10 cellular contexts compared by ENCODE assay signal in genomic region chr5:142720561-142721275, GRCh38. TPM values are rescaled to one million over a fixed set of nuclear protein-coding genes. Genes with fewer than 3 reads are reported as not detected.
DNase-seq lines count a peak whose midpoint lies in the region; TF ChIP-seq lines count a peak whose summit lies in the region.
"Had no signal": no experiment of that assay in that cellular context is flagged by ENCODE, and none has a peak within 500 bp of the region (broad histone marks: within the 10 kb centered on the region; RNA-seq: fewer than 3 reads in every experiment).

No MANE protein-coding gene starts in this region.

- H3K4me1 ChIP-seq in hepatocyte (ENCODE audit: insufficient read depth), result peaks cover 10% of the 10 kb centered on the region

- H2AFZ ChIP-seq in hepatocyte, result no peak overlapping the region

- no peaks in the 10 kb centered on the region for H4K20me1 ChIP-seq in hepatocyte (ENCODE audit: insufficient read depth, poor library complexity, severe bottlenecking)

- no peaks in the 10 kb centered on the region for H3K79me2 ChIP-seq in hepatocyte

- no peak overlapping the region for H3K4me3 ChIP-seq in hepatocyte

- no peaks in the 10 kb centered on the region for H3K9me2 ChIP-seq in hepatocyte (replicated peaks; ENCODE audit: insufficient read depth)

- WGBS in hepatocyte (ENCODE audit: low lambda C conversion rate, missing lambda C conversion rate), result 63% methylated on average over 13 of the region's 13 CpGs

- DNase-seq in activated CD8-positive, alpha-beta memory T cell treated with anti-CD3 and anti-CD28 coated beads, Interleukin-2, amount 50 U/mL, for 48 hours, result peak; percentile 44
- DNase-seq in activated CD8-positive, alpha-beta memory T cell treated with anti-CD3 and anti-CD28 coated beads, Interleukin-2, amount 50 U/mL, for 4 hours, result no peak
- DNase-seq in RPMI8226 (peak; percentile 96), hepatocyte (ENCODE audit: low spot score) (peak; percentile 47), T1000 (lab: John Stamatoyannopoulos, UW) (no peak)
- DNase-seq in activated naive CD4-positive, alpha-beta T cell (lab: John Stamatoyannopoulos, UW), result no peak
- no peak for DNase-seq in activated T-cell treated with anti-CD3 and anti-CD28 coated beads, Interleukin-2, amount 50 U/mL, for 48 hours
- DNase-seq in stimulated activated CD4-positive, alpha-beta T cell treated with anti-CD3 and anti-CD28 coated beads, Interleukin-1b, Interleukin-23, amount 100 ng/mL, for 48 hours, result no peak

- H3K36me3 ChIP-seq in hepatocyte (replicated peaks; ENCODE audit: insufficient read depth, low read depth), result no peaks in the 10 kb centered on the region

- no peaks in the 10 kb centered on the region for H3K9me3 ChIP-seq in hepatocyte (ENCODE audit: low read depth)

- no peak overlapping the region for H3K27ac ChIP-seq in hepatocyte

- peaks cover 3% of the 10 kb centered on the region for H3K27me3 ChIP-seq in hepatocyte

- no peak for TF ChIP-seq CTCF in hepatocyte (IDR thresholded peaks at IDR 0.05; ENCODE audit: poor library complexity)

- peak overlapping the region; percentile 49 for H3K4me2 ChIP-seq in hepatocyte

RNA-seq across cellular contexts. Expression of gene FGF1, which starts 34.8 kb away (rescaled TPM):
- 0.08 and 0.23 TPM in 2 replicates for total RNA-seq in hepatocyte
- polyA plus RNA-seq in hepatocyte, result 0.27 TPM in 1 of 2 replicates, not detected in the other
- total RNA-seq: activated CD8-positive, alpha-beta memory T cell treated with anti-CD3 and anti-CD28 coated beads for 36 hours; neural crest cell had no signal

RNA-seq across cellular contexts. Expression of gene ARHGAP26, which starts 49.5 kb away (rescaled TPM):
- total RNA-seq in hepatocyte, result 16.5 and 20.0 TPM in 2 replicates
- polyA plus RNA-seq in hepatocyte, result 11.7 and 19.8 TPM in 2 replicates

Comparison
In these comparisons a context has a peak if more than half of its experiments do, and no peak if none do; other contexts are left out.
1. DNase-seq: peak in activated CD8-positive, alpha-beta memory T cell treated with anti-CD3 and anti-CD28 coated beads, Interleukin-2, amount 50 U/mL, for 48 hours (single experiment), RPMI8226 (single experiment) and hepatocyte (single experiment); none in activated CD8-positive, alpha-beta memory T cell treated with anti-CD3 and anti-CD28 coated beads, Interleukin-2, amount 50 U/mL, for 4 hours (single experiment), activated naive CD4-positive, alpha-beta T cell (0 of 4), activated T-cell treated with anti-CD3 and anti-CD28 coated beads, Interleukin-2, amount 50 U/mL, for 48 hours (0 of 2), stimulated activated CD4-positive, alpha-beta T cell treated with anti-CD3 and anti-CD28 coated beads, Interleukin-1b, Interleukin-23, amount 100 ng/mL, for 48 hours (single experiment) and T1000 (single experiment).